ENCODE assay signal across 8 cellular contexts in genomic region chr7:151060113-151060415, GRCh38. TPM values are rescaled to one million over a fixed set of nuclear protein-coding genes. Genes with fewer than 3 reads are reported as not detected.
DNase-seq lines count a peak whose midpoint lies in the region; ATAC-seq and TF ChIP-seq lines count a peak whose summit lies in the region.

No MANE protein-coding gene starts in this region.

- no peaks in the 10 kb centered on the region for H3K36me3 Mint-ChIP-seq in natural killer cell

- H3K9me2 ChIP-seq in MM.1S (replicated peaks; ENCODE audit: insufficient read depth, low read length), result no peaks in the 10 kb centered on the region

- H3K4me1 Mint-ChIP-seq in natural killer cell, result peaks cover 16 to 45% of the 10 kb centered on the region in 2 donors

- H3K9ac ChIP-seq in MM.1S (ENCODE audit: low read length) (peak overlapping the region; percentile 66; the same call in 1 of the 2 replicates), colonic mucosa (ENCODE audit: low read depth in 2 of 2, low read length in 2 of 2) (peak overlapping the region; percentile 84 to 98)

- peak overlapping the region in 1 of 2 donors; percentile 93 for H3K27ac Mint-ChIP-seq in natural killer cell

- intact Hi-C loops in colonic mucosa (cut with DNase I) (no loop called here), natural killer cell (cut with micrococcal nuclease) (no loop called here)

- H3K79me2 ChIP-seq in MM.1S (ENCODE audit: low read length), result peaks cover 36% of the 10 kb centered on the region

- DNase-seq in BE2C (no peak), MM.1S (no peak), colonic mucosa (no peak), natural killer cell (no peak), NCI-H2227 (lab: John Stamatoyannopoulos, UW; ENCODE audit: unreplicated experiment) (no peak), CD1c-positive myeloid dendritic cell (ENCODE audit: extremely low spot score) (no peak)
- DNase-seq in activated CD4-positive, alpha-beta T cell treated with anti-CD3 and anti-CD28 coated beads, Interleukin-2, amount 50 U/mL, for 4 hours, result no peak

- H3K4me3 Mint-ChIP-seq in natural killer cell, result peak overlapping the region; percentile 96

- peaks cover 12% of the 10 kb centered on the region for H3F3A ChIP-seq in MM.1S (ENCODE audit: insufficient read depth, low read length)

- H3K36me3 ChIP-seq in BE2C (peaks cover 17% of the 10 kb centered on the region), MM.1S (replicated peaks; ENCODE audit: insufficient read depth, low read length) (no peaks in the 10 kb centered on the region), colonic mucosa (no peaks in the 10 kb centered on the region)

- no peaks in the 10 kb centered on the region for H4K20me1 ChIP-seq in MM.1S (ENCODE audit: insufficient read depth, low read length)

- no peaks in the 10 kb centered on the region for H3K9me3 Mint-ChIP-seq in natural killer cell

- TF ChIP-seq CTCF in BE2C (IDR thresholded peaks at IDR 0.05; ENCODE audit: low read depth, low read length) (no peak), MM.1S (IDR thresholded peaks at IDR 0.05; ENCODE audit: low read length) (no peak), colonic mucosa (IDR thresholded peaks at IDR 0.05) (no peak), natural killer cell (IDR thresholded peaks at IDR 0.05) (peak; percentile 15)

- no peaks in the 10 kb centered on the region for H3K27me3 ChIP-seq in BE2C
- no peaks in the 10 kb centered on the region for H3K27me3 ChIP-seq in MM.1S (replicated peaks; ENCODE audit: insufficient read depth, low read length)
- no peaks in the 10 kb centered on the region for H3K27me3 ChIP-seq in colonic mucosa

- H3K4me2 ChIP-seq in MM.1S (ENCODE audit: low read depth, low read length), result peak overlapping the region; percentile 86

- H2AFZ ChIP-seq in MM.1S (ENCODE audit: low read length), result peak overlapping the region; percentile 88

- H3K27me3 Mint-ChIP-seq in natural killer cell (ENCODE audit: low read depth in 2 of 2), result no peaks in the 10 kb centered on the region

- ATAC-seq in natural killer cell, result no peak
- no peak for ATAC-seq in activated CD4-positive, CD25-positive, alpha-beta regulatory T cell treated with anti-CD3 and anti-CD28 coated beads, Interleukin-2, amount 50 U/mL, for 24 hours

- peak overlapping the region; percentile 94 for H3K4me3 ChIP-seq in BE2C (ENCODE audit: low read depth, low read length)
- peak overlapping the region; percentile 87 for H3K4me3 ChIP-seq in MM.1S (ENCODE audit: low read length)
- peak overlapping the region; percentile 46 for H3K4me3 ChIP-seq in colonic mucosa

- H3K27ac ChIP-seq in MM.1S (ENCODE audit: low read length) (no peak overlapping the region), colonic mucosa (peak overlapping the region; percentile 96)

- peaks cover 22% of the 10 kb centered on the region for H3K4me1 ChIP-seq in BE2C
- peaks cover 6% of the 10 kb centered on the region for H3K4me1 ChIP-seq in MM.1S (ENCODE audit: low read length)
- H3K4me1 ChIP-seq in colonic mucosa, result peaks cover 24% of the 10 kb centered on the region

- H3K9me3 ChIP-seq in BE2C (no peaks in the 10 kb centered on the region), MM.1S (replicated peaks; ENCODE audit: insufficient read depth, low read length) (no peaks in the 10 kb centered on the region), colonic mucosa (no peaks in the 10 kb centered on the region)

RNA-seq across cellular contexts. Expression of gene SLC4A2, which starts 0.7 kb away (rescaled TPM):
- polyA plus RNA-seq in BE2C (2012; ENCODE audit: insufficient read depth, insufficient read length, low read depth), result 621 TPM
- 100 to 1,000 TPM in 1 of 2 donors, 10 to 100 TPM in 1; 76.7 to 169 TPM for total RNA-seq in colonic mucosa
- total RNA-seq in natural killer cell, result 10 to 100 TPM; 60.4 to 87.3 (median 66.1) TPM

RNA-seq across cellular contexts. Expression of gene CDK5, which starts 2.4 kb away (rescaled TPM):
- polyA plus RNA-seq in BE2C (2012; ENCODE audit: insufficient read depth, insufficient read length, low read depth), result 56.3 TPM
- total RNA-seq in colonic mucosa, result 10 to 100 TPM; 11.3 to 15.9 TPM
- total RNA-seq in natural killer cell, result 1 to 10 TPM; 6.2 to 8.0 (median 6.6) TPM

RNA-seq across cellular contexts. Expression of gene ASIC3, which starts 11.7 kb away (rescaled TPM):
- 5.9 TPM for polyA plus RNA-seq in BE2C (2012; ENCODE audit: insufficient read depth, insufficient read length, low read depth)
- 1 to 10 TPM; 1.0 to 2.2 TPM for total RNA-seq in colonic mucosa
- total RNA-seq in natural killer cell, result 1 to 10 TPM; 5.7 to 7.9 (median 5.9) TPM

RNA-seq across cellular contexts. Expression of gene FASTK, which starts 20.5 kb away (rescaled TPM):
- 267 TPM for polyA plus RNA-seq in BE2C (2012; ENCODE audit: insufficient read depth, insufficient read length, low read depth)
- total RNA-seq in colonic mucosa (100 to 1,000 TPM in 1 of 2 donors, 10 to 100 TPM in 1; 67.0 to 149 TPM), natural killer cell (10 to 100 TPM; 72.8 to 89.4 (median 85.2) TPM)

RNA-seq across cellular contexts. Expression of gene TMUB1, which starts 23.2 kb away (rescaled TPM):
- 203 TPM for polyA plus RNA-seq in BE2C (2012; ENCODE audit: insufficient read depth, insufficient read length, low read depth)
- total RNA-seq in colonic mucosa (100 to 1,000 TPM in 1 of 2 donors, 10 to 100 TPM in 1; 73.4 to 103 TPM), natural killer cell (10 to 100 TPM; 44.1 to 49.8 (median 47.3) TPM)
